ENCODE assay signal across 2 cellular contexts in genomic region chr15:43574607-43575006, GRCh38. TPM values are rescaled to one million over a fixed set of nuclear protein-coding genes. Genes with fewer than 3 reads are reported as not detected.
"Had no signal": no experiment of that assay in that cellular context is flagged by ENCODE, and none has a peak within 500 bp of the region (broad histone marks: within the 10 kb centered on the region; RNA-seq: fewer than 3 reads in every experiment).

No MANE protein-coding gene starts in this region.

RNA-seq across cellular contexts. Expression of gene CKMT1B, which starts 19.2 kb away (rescaled TPM):
- total RNA-seq: LHCN-M2, M059J had no signal

RNA-seq across cellular contexts. Expression of gene STRC, which starts 44.0 kb away (rescaled TPM):
- total RNA-seq: LHCN-M2, M059J had no signal
